Comparison of ENCODE assay signal across 9 cellular contexts in the genomic region with DNA sequence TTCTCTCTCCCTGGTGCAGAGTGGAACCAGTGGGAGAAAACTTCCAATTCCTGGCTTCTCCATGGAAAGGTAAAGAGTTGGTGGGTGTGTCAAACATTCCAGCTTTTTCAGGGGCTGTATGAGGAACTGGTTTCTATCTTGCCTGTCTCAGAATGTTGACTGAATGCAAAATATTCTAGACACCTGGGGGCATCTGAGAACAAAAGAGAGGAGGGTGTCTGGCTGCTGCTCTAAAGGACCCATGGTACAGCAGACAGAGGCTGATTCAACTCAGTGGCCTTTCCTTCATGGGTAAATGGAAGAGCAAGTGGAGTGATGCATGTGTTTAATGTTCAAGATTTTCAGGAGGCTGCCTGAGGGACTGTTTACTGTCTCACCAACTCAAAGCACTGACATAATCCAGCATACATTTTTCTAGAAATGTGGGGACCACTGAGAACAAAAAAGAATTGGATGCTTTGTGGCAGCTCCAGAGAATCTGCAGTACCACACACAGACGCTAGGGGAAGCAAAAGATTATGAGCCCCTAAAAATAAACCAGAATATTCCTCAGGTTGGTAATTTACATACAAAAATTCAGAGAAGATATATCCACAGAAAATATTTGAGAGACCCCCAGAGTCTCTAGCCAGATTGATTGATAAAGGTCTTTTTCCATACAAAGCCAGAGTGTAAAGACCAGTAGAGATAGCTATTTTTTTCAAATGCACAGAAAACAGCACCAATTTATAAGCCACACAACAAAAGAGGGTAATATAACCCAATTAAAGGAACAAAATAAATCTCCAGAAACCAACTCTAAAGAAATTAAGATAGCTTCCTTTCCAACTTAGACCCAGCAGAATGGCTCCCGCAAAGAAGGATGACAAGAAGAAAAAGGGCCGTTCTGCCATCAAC. TPM values are rescaled to one million over a fixed set of nuclear protein-coding genes. Genes with fewer than 3 reads are reported as not detected.
DNase-seq lines count a peak whose midpoint lies in the region; ATAC-seq and TF ChIP-seq lines count a peak whose summit lies in the region.
"Had no signal": no experiment of that assay in that cellular context is flagged by ENCODE, and none has a peak within 500 bp of the region (broad histone marks: within the 10 kb centered on the region; RNA-seq: fewer than 3 reads in every experiment).

No MANE protein-coding gene starts in this region.

- H3K27ac ChIP-seq in lung (ENCODE audit: low read depth in 1 of 2, low read length in 1 of 2) (no peak overlapping the region), sigmoid colon (no peak overlapping the region)

- in situ Hi-C loops in astrocyte of the spinal cord (cut with HindIII; ENCODE audit: low sequenced_read_pairs): no loop called here

- no peak overlapping the region for H3K27ac Mint-ChIP-seq in CD14-positive monocyte
- H3K27ac Mint-ChIP-seq: activated CD4-positive, alpha-beta T cell treated with anti-CD3 and anti-CD28 coated beads, Interleukin-2, amount 10 ng/mL, durations not matched to agents 7 days and 5 days had no signal

- H3K27me3 Mint-ChIP-seq in CD14-positive monocyte (ENCODE audit: low read depth in 3 of 3): peaks cover 0 to 3% (median 1%) of the 10 kb centered on the region in 3 donors
- H3K27me3 Mint-ChIP-seq: activated CD4-positive, alpha-beta T cell treated with anti-CD3 and anti-CD28 coated beads, Interleukin-2, amount 10 ng/mL, durations not matched to agents 7 days and 5 days had no signal

- H3K36me3 ChIP-seq in lung (ENCODE audit: control insufficient read depth in 2 of 2, insufficient read depth in 2 of 2, low read length in 2 of 2) (no peaks in the 10 kb centered on the region), sigmoid colon (no peaks in the 10 kb centered on the region)

- H3K4me3 ChIP-seq in HFF-Myc (replicated peaks; ENCODE audit: low read depth, low read length) (no peak overlapping the region), astrocyte of the spinal cord (ENCODE audit: low read depth, low read length) (no peak overlapping the region), lung (no peak overlapping the region), sigmoid colon (no peak overlapping the region)

- peak; percentile 74 for TF ChIP-seq CTCF in CD14-positive monocyte (IDR thresholded peaks at IDR 0.05)
- peak; percentile 58 for TF ChIP-seq CTCF in HFF-Myc (IDR thresholded peaks at IDR 0.05; ENCODE audit: low read depth, low read length, missing control alignments)
- TF ChIP-seq CTCF in astrocyte of the spinal cord (IDR thresholded peaks at IDR 0.05; ENCODE audit: low read depth, low read length): peak; percentile 76
- TF ChIP-seq CTCF in lung (IDR thresholded peaks at IDR 0.05; ENCODE audit: control extremely low read depth, extremely low read depth): peak; percentile 8
- peak in 1 of 4 experiments; percentile 6 for TF ChIP-seq CTCF in sigmoid colon (IDR thresholded peaks at IDR 0.05)

- H3K4me1 Mint-ChIP-seq in CD14-positive monocyte: peaks cover 8% of the 10 kb centered on the region
- H3K4me1 Mint-ChIP-seq: activated CD4-positive, alpha-beta T cell treated with anti-CD3 and anti-CD28 coated beads, Interleukin-2, amount 10 ng/mL, durations not matched to agents 7 days and 5 days had no signal

- DNase-seq in CD14-positive monocyte (ENCODE audit: low spot score): no peak
- DNase-seq in HFF-Myc (ENCODE audit: extremely low read depth, low read depth): no peak
- DNase-seq in astrocyte of the spinal cord (ENCODE audit: low read depth, low spot score): peak; percentile 1
- DNase-seq in lung (ENCODE audit: low spot score): no peak
- no peak for DNase-seq in sigmoid colon
- no peak for DNase-seq in amniotic stem cell (lab: John Stamatoyannopoulos, UW)
- DNase-seq: activated CD4-positive, alpha-beta T cell treated with anti-CD3 and anti-CD28 coated beads, Interleukin-2, amount 10 ng/mL, durations not matched to agents 7 days and 5 days had no signal

- no peak overlapping the region for H3K4me3 Mint-ChIP-seq in CD14-positive monocyte
- H3K4me3 Mint-ChIP-seq: activated CD4-positive, alpha-beta T cell treated with anti-CD3 and anti-CD28 coated beads, Interleukin-2, amount 10 ng/mL, durations not matched to agents 7 days and 5 days had no signal

- WGBS in lung, 2 donors: 65 to 66% methylated on average over 3 of the region's 3 CpGs
- 67 to 69% methylated on average over 3 of the region's 3 CpGs for WGBS in sigmoid colon, 2 donors

- no peaks in the 10 kb centered on the region for H3K36me3 Mint-ChIP-seq in CD14-positive monocyte

- ATAC-seq in lung (ENCODE audit: insufficient read depth, low FRiP score) (no peak), GM21825 (IDR thresholded peaks at IDR 0.05; ENCODE audit: unreplicated experiment) (no peak), GM21723 (IDR thresholded peaks at IDR 0.05; ENCODE audit: unreplicated experiment) (no peak)

- H3K4me1 ChIP-seq in lung (ENCODE audit: control insufficient read depth in 2 of 2, insufficient read depth in 2 of 2, low read length in 2 of 2): no peaks in the 10 kb centered on the region
- H3K4me1 ChIP-seq in sigmoid colon: no peaks in the 10 kb centered on the region

- intact Hi-C loops in CD14-positive monocyte (cut with micrococcal nuclease) (loop anchor here in 1 of 2 donors (10.0 kb wide), 1 partner anchor 105 kb away; no protein-coding TSS in a partner anchor), sigmoid colon (cut with DNase I) (no loop called here)

- TF ChIP-seq EP300 in sigmoid colon (IDR thresholded peaks at IDR 0.05): no peak

- H3K9me3 Mint-ChIP-seq in CD14-positive monocyte: peaks cover 3 to 32% (median 18%) of the 10 kb centered on the region in 7 donors

- no peak for TF ChIP-seq POLR2A in sigmoid colon (IDR thresholded peaks at IDR 0.05)

- H3K27me3 ChIP-seq in lung (ENCODE audit: control insufficient read depth, insufficient read depth) (no peaks in the 10 kb centered on the region), sigmoid colon (no peaks in the 10 kb centered on the region)

- H3K9me3 ChIP-seq in lung (ENCODE audit: control insufficient read depth in 2 of 2, insufficient read depth in 1 of 2, low read length in 1 of 2) (peaks cover 0 to 12% of the 10 kb centered on the region in 2 donors), sigmoid colon (no peaks in the 10 kb centered on the region)

RNA-seq across cellular contexts. Expression of a gene that starts 48.0 kb away (rescaled TPM):
- polyA plus RNA-seq in CD14-positive monocyte (1 to 10 TPM; 1.2 to 1.7 TPM), lung (10 to 100 TPM in 1 of 2 donors, 1 to 10 TPM in 1; 5.7 to 19.4 TPM), sigmoid colon (1 to 10 TPM in 2 of 3 donors, under 1 TPM in 1; 0.92 to 2.9 (median 2.4) TPM)
- total RNA-seq in lung (10 to 100 TPM; 17.5 to 20.2 TPM), sigmoid colon (10 to 100 TPM in 1 of 4 donors, 1 to 10 TPM in 3; 5.3 to 10.7 (median 8.5) TPM)
